ENCODE assay signal across 18 cellular contexts in genomic region chr4:124537971-124538370, GRCh38.
"Had no signal": no experiment of that assay in that cellular context is flagged by ENCODE, and none has a peak within 500 bp of the region (broad histone marks: within the 10 kb centered on the region; RNA-seq: fewer than 3 reads in every experiment).

No MANE protein-coding gene starts in this region.

- DNase-seq: effector CD4-positive, alpha-beta T cell; endodermal cell; heart left ventricle; hippocampal formation; mammary epithelial cell; naive thymus-derived CD4-positive, alpha-beta T cell; nephron progenitor cell; nucleus accumbens; ovary; small intestine; stimulated activated CD4-positive, alpha-beta T cell treated with anti-CD3 and anti-CD28 coated beads, Interleukin-12 subunit alpha, Interleukin-12 subunit beta, amount 100 ng/mL, for 4 hours; stimulated activated naive CD4-positive, alpha-beta T cell; stomach; substantia nigra; transverse colon had no signal

- H3K36me3 ChIP-seq: heart left ventricle, ovary, right atrium auricular region, stomach, thoracic aorta, transverse colon had no signal

- H3K9me3 ChIP-seq: heart left ventricle, ovary, right atrium auricular region, stomach, thoracic aorta, transverse colon had no signal

- H3K27me3 ChIP-seq: heart left ventricle, ovary, right atrium auricular region, stomach, transverse colon had no signal

- H3K4me1 ChIP-seq: right atrium auricular region, transverse colon had no signal

- H3K4me3 ChIP-seq: heart left ventricle, ovary, right atrium auricular region, stomach, thoracic aorta, transverse colon had no signal

- ATAC-seq: heart left ventricle; left lobe of liver; naive thymus-derived CD4-positive, alpha-beta T cell had no signal
